8 cellular contexts compared by ENCODE assay signal in the genomic region with DNA sequence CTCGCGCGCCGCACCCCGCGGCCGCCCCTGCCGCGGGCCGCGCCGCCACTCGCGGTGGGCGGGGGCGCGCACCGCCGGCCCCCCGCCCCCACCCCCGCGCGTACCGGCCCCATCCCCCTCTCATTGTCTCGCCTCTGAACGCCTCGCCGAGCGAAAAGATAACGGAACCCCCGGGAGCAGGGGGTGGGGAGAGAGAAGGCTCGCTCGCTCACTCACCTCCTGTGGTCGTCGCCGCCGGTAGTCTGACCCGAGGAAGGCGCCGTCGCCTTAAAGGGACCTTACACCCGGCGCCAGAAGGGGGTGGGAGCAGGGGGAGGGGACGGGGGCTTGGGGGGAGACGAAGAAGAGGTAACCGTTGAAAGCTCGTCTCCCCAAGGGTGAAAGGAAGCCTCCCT. TPM values are rescaled to one million over a fixed set of nuclear protein-coding genes. Genes with fewer than 3 reads are reported as not detected.
DNase-seq lines count a peak whose midpoint lies in the region; ATAC-seq lines count a peak whose summit lies in the region.

No MANE protein-coding gene starts in this region.

- intact Hi-C loops in right cardiac atrium (cut with DNase I) = loop anchor here in 1 of 4 donors (2.0 kb wide), 1 partner anchor 14 kb away; no protein-coding TSS in a partner anchor

- ATAC-seq in GM19438 (IDR thresholded peaks at IDR 0.05; ENCODE audit: low read depth, unreplicated experiment) = peak; percentile 22
- peak; percentile 71 to 76 for ATAC-seq in right cardiac atrium
- ATAC-seq in GM21367 (IDR thresholded peaks at IDR 0.05; ENCODE audit: unreplicated experiment) = no peak

- no peaks in the 10 kb centered on the region for H3K27me3 ChIP-seq in right cardiac atrium (ENCODE audit: control insufficient read depth, insufficient read depth)

- H3K27ac ChIP-seq in adipose tissue (ENCODE audit: low read depth, low read length) (peak overlapping the region; percentile 99), right cardiac atrium (ENCODE audit: low read length) (peak overlapping the region; percentile 99)

- H3K4me1 ChIP-seq in right cardiac atrium (ENCODE audit: control insufficient read depth, insufficient read depth, low read length) = no peaks in the 10 kb centered on the region

- peak overlapping the region; percentile 62 for H3K4me3 ChIP-seq in Jurkat, Clone E6-1 (ENCODE audit: low read length)
- H3K4me3 ChIP-seq in right cardiac atrium (ENCODE audit: low read length) = peak overlapping the region; percentile 99

- DNase-seq in CD1c-positive myeloid dendritic cell (ENCODE audit: extremely low spot score) (peak; percentile 61), T follicular helper cell (ENCODE audit: low read depth) (peak; percentile 35), right cardiac atrium (peak; percentile 74 to 88 (median 87)), renal cortical epithelial cell (ENCODE audit: low read depth) (peak; percentile 33)
- peak; percentile 59 for DNase-seq in Jurkat, Clone E6-1 (ENCODE audit: low read depth, low spot score)

- WGBS in adipose tissue, 3 donors = 0 to 1% (median 1%) methylated on average over 19 to 47 of the region's 47 CpGs
- under 1% methylated on average over 47 of the region's 47 CpGs for WGBS in right cardiac atrium

- H3K9me3 ChIP-seq in right cardiac atrium (ENCODE audit: control insufficient read depth, low read length) = no peaks in the 10 kb centered on the region

RNA-seq across cellular contexts. Expression of a gene that starts 0.4 kb away (rescaled TPM):
- polyA plus RNA-seq in Jurkat, Clone E6-1 (2012; ENCODE audit: insufficient read depth, insufficient read length) = 25.0 TPM
- polyA plus RNA-seq in adipose tissue = 10 to 100 TPM; 10.8 to 17.6 (median 16.8) TPM
- total RNA-seq in right cardiac atrium = 10 to 100 TPM; 50.4 to 60.4 (median 52.2) TPM
- 21.8 TPM for polyA plus RNA-seq in right cardiac atrium
- total RNA-seq in renal cortical epithelial cell = 8.2 and 41.7 TPM in 2 replicates

RNA-seq across cellular contexts. Expression of a gene that starts 52.3 kb away (rescaled TPM):
- 9.7 TPM for polyA plus RNA-seq in Jurkat, Clone E6-1 (2012; ENCODE audit: insufficient read depth, insufficient read length)
- polyA plus RNA-seq in adipose tissue (10 to 100 TPM in 1 of 3 donors, 1 to 10 TPM in 2; 2.0 to 28.7 (median 2.1) TPM), right cardiac atrium (0.18 TPM)
- total RNA-seq in right cardiac atrium (under 1 TPM; 0.32 to 0.77 (median 0.62) TPM), renal cortical epithelial cell (6.6 and 13.2 TPM in 2 replicates)

RNA-seq across cellular contexts. Expression of a gene that starts 59.6 kb away (rescaled TPM):
- 478 TPM for polyA plus RNA-seq in Jurkat, Clone E6-1 (2012; ENCODE audit: insufficient read depth, insufficient read length)
- polyA plus RNA-seq in adipose tissue (100 to 1,000 TPM; 145 to 348 (median 335) TPM), right cardiac atrium (344 TPM)
- total RNA-seq in right cardiac atrium (100 to 1,000 TPM; 171 to 204 (median 188) TPM), renal cortical epithelial cell (207 and 403 TPM in 2 replicates)

Comparison
In these comparisons a context has a peak if more than half of its experiments do, and no peak if none do; other contexts are left out.
1. DNase-seq: peak in every context shown above with its lines; median percentile 87 in right cardiac atrium; 61 in CD1c-positive myeloid dendritic cell; 59 in Jurkat, Clone E6-1; 35 in T follicular helper cell; 33 in renal cortical epithelial cell.